Comparison of ENCODE assay signal across 23 cellular contexts in genomic region chr5:11681796-11682195, GRCh38.
"Had no signal": no experiment of that assay in that cellular context is flagged by ENCODE, and none has a peak within 500 bp of the region (broad histone marks: within the 10 kb centered on the region; RNA-seq: fewer than 3 reads in every experiment).

No MANE protein-coding gene starts in this region.

- H3K79me2 ChIP-seq: hepatocyte had no signal

- DNase-seq: colonic mucosa; cortex of kidney; effector CD8-positive, alpha-beta T cell; effector memory CD8-positive, alpha-beta T cell; endodermal cell; erythroblast; esophagus squamous epithelium; foreskin fibroblast; heart left ventricle; hypothalamus; immature natural killer cell; left cardiac atrium; left lung; left ventricle myocardium superior; lower lobe of right lung; mesendoderm; midbrain had no signal

- H3K36me3 ChIP-seq: colonic mucosa, esophagus squamous epithelium, gastroesophageal sphincter, heart left ventricle, left lung, lower lobe of right lung had no signal

- H3K27ac ChIP-seq: colonic mucosa, epithelial cell of prostate, esophagus squamous epithelium, gastroesophageal sphincter, heart left ventricle, hepatocyte, left lung, lower lobe of right lung had no signal

- H3K9me3 ChIP-seq: colonic mucosa, esophagus squamous epithelium, gastroesophageal sphincter, heart left ventricle, left lung, lower lobe of right lung had no signal

- H3K27me3 ChIP-seq: colonic mucosa, esophagus squamous epithelium, gastroesophageal sphincter, heart left ventricle, hepatocyte, left lung had no signal

- H3K4me3 ChIP-seq: colonic mucosa, esophagus squamous epithelium, gastroesophageal sphincter, heart left ventricle, hepatocyte, left lung, lower lobe of right lung had no signal

- H3K4me3 Mint-ChIP-seq: dendritic cell treated with granulocyte-macrophage colony-stimulating factor and Interleukin-4, amounts not matched to agents 40 ng/mL and 50 ng/mL, for 4 days; effector memory CD8-positive, alpha-beta T cell; endodermal cell; immature natural killer cell; memory B cell had no signal

- H3K4me1 Mint-ChIP-seq: endodermal cell, memory B cell had no signal

- H3K4me2 ChIP-seq: hepatocyte had no signal

- H3K36me3 Mint-ChIP-seq: memory B cell had no signal

- H2AFZ ChIP-seq: hepatocyte had no signal

- H3K4me1 ChIP-seq: colonic mucosa, esophagus squamous epithelium, gastroesophageal sphincter, heart left ventricle, lower lobe of right lung had no signal

- H3K9me3 Mint-ChIP-seq: endodermal cell had no signal

- H3K27ac Mint-ChIP-seq: dendritic cell treated with granulocyte-macrophage colony-stimulating factor and Interleukin-4, amounts not matched to agents 40 ng/mL and 50 ng/mL, for 4 days; effector memory CD8-positive, alpha-beta T cell; endodermal cell; immature natural killer cell; memory B cell had no signal

- H3K27me3 Mint-ChIP-seq: effector memory CD8-positive, alpha-beta T cell; memory B cell had no signal

- ATAC-seq: effector memory CD8-positive, alpha-beta T cell; esophagus mucosa; gastroesophageal sphincter; heart left ventricle; left cardiac atrium; left lung; left ventricle myocardium superior; lower lobe of right lung had no signal
